10 cellular contexts compared by ENCODE assay signal in genomic region chr1:66278260-66279046, GRCh38.
DNase-seq lines count a peak whose midpoint lies in the region; ATAC-seq and TF ChIP-seq lines count a peak whose summit lies in the region.
"Had no signal": no experiment of that assay in that cellular context is flagged by ENCODE, and none has a peak within 500 bp of the region (broad histone marks: within the 10 kb centered on the region; RNA-seq: fewer than 3 reads in every experiment).

No MANE protein-coding gene starts in this region.

- BruUV-seq in Calu3 (replicated peaks; lab: Mats Ljungman, UMichigan): no TSS peak

- no peaks in the 10 kb centered on the region for H3K9me3 Mint-ChIP-seq in T-helper 2 cell treated with Interferon-gamma antibody and Interleukin-4, amounts not matched to agents 5 μg/mL and 100 μg/mL, for 36 hours
- H3K9me3 Mint-ChIP-seq in Calu3 (ENCODE audit: low read depth, unreplicated experiment): no peaks in the 10 kb centered on the region

- H3K4me3 ChIP-seq in MM.1S (ENCODE audit: low read length) (peak overlapping the region; percentile 36), skin epidermis (no peak overlapping the region)
- H3K4me3 ChIP-seq: cardiac muscle cell had no signal

- peak overlapping the region; percentile 1 for H3K27ac Mint-ChIP-seq in T-helper 2 cell treated with Interferon-gamma antibody and Interleukin-4, amounts not matched to agents 5 μg/mL and 100 μg/mL, for 36 hours
- no peak overlapping the region for H3K27ac Mint-ChIP-seq in Calu3 (ENCODE audit: unreplicated experiment)

- H3K27me3 Mint-ChIP-seq in T-helper 2 cell treated with Interferon-gamma antibody and Interleukin-4, amounts not matched to agents 5 μg/mL and 100 μg/mL, for 36 hours (ENCODE audit: low read depth): peaks cover 46% of the 10 kb centered on the region
- H3K27me3 Mint-ChIP-seq in Calu3 (ENCODE audit: unreplicated experiment): no peaks in the 10 kb centered on the region

- H3K4me3 Mint-ChIP-seq in T-helper 2 cell treated with Interferon-gamma antibody and Interleukin-4, amounts not matched to agents 5 μg/mL and 100 μg/mL, for 36 hours: no peak overlapping the region
- H3K4me3 Mint-ChIP-seq in Calu3 (ENCODE audit: low read depth, unreplicated experiment): no peak overlapping the region

- no peaks in the 10 kb centered on the region for H4K20me1 ChIP-seq in MM.1S (ENCODE audit: insufficient read depth, low read length)

- H3K27me3 ChIP-seq in MM.1S (replicated peaks; ENCODE audit: insufficient read depth, low read length): no peaks in the 10 kb centered on the region

- H3K27ac ChIP-seq in MM.1S (ENCODE audit: low read length) (peak overlapping the region; percentile 97), caudate nucleus (ENCODE audit: low read depth, low read length) (peak overlapping the region; percentile 95), skin epidermis (peak overlapping the region in 14 of 21 experiments; percentile 5 to 87 (median 21))
- H3K27ac ChIP-seq: cardiac muscle cell had no signal

- no peaks in the 10 kb centered on the region for H3K79me2 ChIP-seq in MM.1S (ENCODE audit: low read length)

- H2AFZ ChIP-seq in MM.1S (ENCODE audit: low read length): peak overlapping the region; percentile 35

- H3K9ac ChIP-seq in MM.1S (ENCODE audit: low read length): peak overlapping the region; percentile 79

- intact Hi-C loops in Calu3 (cut with micrococcal nuclease; ENCODE audit: unreplicated experiment): no loop called here

- H3K4me2 ChIP-seq in MM.1S (ENCODE audit: low read depth, low read length): peak overlapping the region; percentile 73

- peaks cover 4% of the 10 kb centered on the region for H3K36me3 Mint-ChIP-seq in T-helper 2 cell treated with Interferon-gamma antibody and Interleukin-4, amounts not matched to agents 5 μg/mL and 100 μg/mL, for 36 hours (ENCODE audit: low read depth)
- H3K36me3 Mint-ChIP-seq in Calu3 (ENCODE audit: insufficient read depth, unreplicated experiment): no peaks in the 10 kb centered on the region

- peaks cover 86% of the 10 kb centered on the region for H3K4me1 ChIP-seq in MM.1S (ENCODE audit: low read length)

- peaks cover 72% of the 10 kb centered on the region for H3K4me1 Mint-ChIP-seq in T-helper 2 cell treated with Interferon-gamma antibody and Interleukin-4, amounts not matched to agents 5 μg/mL and 100 μg/mL, for 36 hours (ENCODE audit: low read depth)
- H3K4me1 Mint-ChIP-seq in Calu3 (ENCODE audit: low read depth, unreplicated experiment): peaks cover 4% of the 10 kb centered on the region

- CTCF ChIA-PET in Calu3 (lab: Charles Lee): no interaction called here

- no peaks in the 10 kb centered on the region for H3K36me3 ChIP-seq in MM.1S (replicated peaks; ENCODE audit: insufficient read depth, low read length)
- H3K36me3 ChIP-seq: cardiac muscle cell had no signal

- H3F3A ChIP-seq in MM.1S (ENCODE audit: insufficient read depth, low read length): peaks cover 59% of the 10 kb centered on the region

- no peak for DNase-seq in T-helper 2 cell treated with Interferon-gamma antibody and Interleukin-4, amounts not matched to agents 5 μg/mL and 100 μg/mL, for 36 hours (ENCODE audit: low spot score)
- DNase-seq in T-helper 2 cell (no peak), MM.1S (peak; percentile 83), caudate nucleus (lab: John Stamatoyannopoulos, UW) (peak in 43 of 61 donors; percentile 3 to 83 (median 45)), Calu3 (no peak), omental fat pad (ENCODE audit: low spot score) (no peak), AG08396 (ENCODE audit: low spot score) (no peak)
- DNase-seq: NCI-H226 had no signal

- H3K9me2 ChIP-seq in MM.1S (replicated peaks; ENCODE audit: insufficient read depth, low read length): no peaks in the 10 kb centered on the region

- ATAC-seq in omental fat pad (ENCODE audit: low FRiP score): no peak

- H3K9me3 ChIP-seq in MM.1S (replicated peaks; ENCODE audit: insufficient read depth, low read length): no peaks in the 10 kb centered on the region

- TF ChIP-seq CTCF in MM.1S (IDR thresholded peaks at IDR 0.05; ENCODE audit: low read length): no peak
- no peak for TF ChIP-seq CTCF in Calu3 (IDR thresholded peaks at IDR 0.05; ENCODE audit: unreplicated experiment)
- no peak for TF ChIP-seq CTCF in omental fat pad (IDR thresholded peaks at IDR 0.05)

Comparison
In these comparisons a context has a peak if more than half of its experiments do, and no peak if none do; other contexts are left out.
1. DNase-seq: peak in MM.1S (single experiment) and caudate nucleus (43 of 61); none in T-helper 2 cell treated with Interferon-gamma antibody and Interleukin-4, amounts not matched to agents 5 μg/mL and 100 μg/mL, for 36 hours (single experiment), T-helper 2 cell (0 of 5), Calu3 (single experiment), omental fat pad (single experiment) and AG08396 (single experiment).
2. H3K27ac ChIP-seq: peak in every context shown above with its lines; median percentile 97 in MM.1S; 95 in caudate nucleus; 21 in skin epidermis.